Comparison of ENCODE assay signal across 17 cellular contexts in the genomic region with DNA sequence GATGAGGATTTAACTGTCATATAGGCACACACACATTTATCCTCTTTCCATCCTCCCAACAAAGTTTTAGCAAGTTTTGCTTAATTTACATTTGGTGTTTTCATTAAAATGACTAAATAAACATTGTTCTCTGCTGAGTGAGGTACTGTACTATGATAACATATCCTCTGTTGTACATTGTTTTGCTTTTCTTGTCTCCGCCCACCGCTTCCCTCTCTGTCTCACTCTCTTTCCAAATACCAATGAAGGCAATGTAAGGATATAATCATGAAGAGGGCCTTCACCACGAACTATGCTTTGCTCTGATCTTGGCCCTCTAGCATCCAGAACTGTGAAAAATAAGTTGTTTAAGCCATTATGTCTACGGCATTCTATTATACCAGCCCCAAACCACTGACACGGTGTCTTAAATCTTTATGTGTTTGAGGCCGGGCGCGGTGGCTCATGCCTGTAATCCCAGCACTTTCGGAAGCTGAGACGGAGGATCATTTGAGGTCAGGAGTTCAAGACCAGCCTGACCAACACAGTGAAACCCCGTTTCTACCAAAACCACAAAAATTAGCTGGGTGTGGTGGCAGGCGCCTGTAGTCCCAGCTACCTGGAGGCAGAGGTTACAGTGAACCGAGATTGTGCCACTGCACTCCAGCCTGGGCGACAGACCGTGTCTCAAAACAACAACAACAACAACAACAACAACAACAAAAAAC.
DNase-seq lines count a peak whose midpoint lies in the region; ATAC-seq and TF ChIP-seq lines count a peak whose summit lies in the region.
"Had no signal": no experiment of that assay in that cellular context is flagged by ENCODE, and none has a peak within 500 bp of the region (broad histone marks: within the 10 kb centered on the region; RNA-seq: fewer than 3 reads in every experiment).

No MANE protein-coding gene starts in this region.

- in situ Hi-C loops in gastrocnemius medialis (cut with MboI; ENCODE audit: low sequenced_read_pairs in 4 of 4) = loop anchor here in 1 of 4 donors (10.0 kb wide), 1 partner anchor 230 kb away; no protein-coding TSS in a partner anchor

- H3K27me3 ChIP-seq in gastrocnemius medialis = no peaks in the 10 kb centered on the region
- H3K27me3 ChIP-seq: BE2C had no signal

- no peak for TF ChIP-seq POLR2A in gastrocnemius medialis (IDR thresholded peaks at IDR 0.05)

- ATAC-seq in left colon (no peak), gastrocnemius medialis (no peak)
- ATAC-seq: K562 had no signal

- no peaks in the 10 kb centered on the region for H3K4me1 ChIP-seq in gastrocnemius medialis
- H3K4me1 ChIP-seq: BE2C had no signal

- no peak overlapping the region for H3K4me3 ChIP-seq in gastrocnemius medialis
- H3K4me3 ChIP-seq: K562 had no signal

- no peaks in the 10 kb centered on the region for H3K36me3 ChIP-seq in gastrocnemius medialis
- H3K36me3 ChIP-seq: BE2C had no signal

- H3K9me3 ChIP-seq in gastrocnemius medialis = no peaks in the 10 kb centered on the region
- H3K9me3 ChIP-seq: BE2C had no signal

- no peak overlapping the region for H3K27ac ChIP-seq in gastrocnemius medialis

- TF ChIP-seq CTCF in gastrocnemius medialis (IDR thresholded peaks at IDR 0.05 in 4 of 5, conservative IDR thresholded peaks at IDR 0.05 in 1 of 5) = no peak

- DNase-seq in EL = peak; percentile 30
- DNase-seq in M059J (ENCODE audit: low read depth) = peak; percentile 64
- DNase-seq in astrocyte of the hippocampus (ENCODE audit: low read depth, low spot score) = peak; percentile 3
- peak; percentile 41 to 60 for DNase-seq in lung microvascular endothelial cell (ENCODE audit: low read depth in 2 of 2)
- DNase-seq in left colon = no peak
- DNase-seq in T1000 (lab: John Stamatoyannopoulos, UW) = no peak
- no peak for DNase-seq in activated naive CD4-positive, alpha-beta T cell treated with anti-CD3 and anti-CD28 coated beads, Interleukin-2, amount 50 U/mL, for 16 hours
- no peak for DNase-seq in gastrocnemius medialis
- DNase-seq: BE2C; CD4-positive, alpha-beta T cell; DMS53; NCI-H1436; NCI-H2029; NCI-H2171; NCI-H510A treated with DMSO at 0.1 percent for 48 hours; SHP77 had no signal

- intact Hi-C loops in left colon (cut with DNase I, micrococcal nuclease) (no loop called here), gastrocnemius medialis (cut with DNase I; ENCODE audit: low total_unique reads) (no loop called here)

Comparison
In these comparisons a context has a peak if more than half of its experiments do, and no peak if none do; other contexts are left out.
1. DNase-seq: peak in EL (single experiment), M059J (single experiment), astrocyte of the hippocampus (single experiment) and lung microvascular endothelial cell (2 of 2); none in left colon (0 of 2), T1000 (single experiment), activated naive CD4-positive, alpha-beta T cell treated with anti-CD3 and anti-CD28 coated beads, Interleukin-2, amount 50 U/mL, for 16 hours (single experiment) and gastrocnemius medialis (0 of 2).